In the genomic region with DNA sequence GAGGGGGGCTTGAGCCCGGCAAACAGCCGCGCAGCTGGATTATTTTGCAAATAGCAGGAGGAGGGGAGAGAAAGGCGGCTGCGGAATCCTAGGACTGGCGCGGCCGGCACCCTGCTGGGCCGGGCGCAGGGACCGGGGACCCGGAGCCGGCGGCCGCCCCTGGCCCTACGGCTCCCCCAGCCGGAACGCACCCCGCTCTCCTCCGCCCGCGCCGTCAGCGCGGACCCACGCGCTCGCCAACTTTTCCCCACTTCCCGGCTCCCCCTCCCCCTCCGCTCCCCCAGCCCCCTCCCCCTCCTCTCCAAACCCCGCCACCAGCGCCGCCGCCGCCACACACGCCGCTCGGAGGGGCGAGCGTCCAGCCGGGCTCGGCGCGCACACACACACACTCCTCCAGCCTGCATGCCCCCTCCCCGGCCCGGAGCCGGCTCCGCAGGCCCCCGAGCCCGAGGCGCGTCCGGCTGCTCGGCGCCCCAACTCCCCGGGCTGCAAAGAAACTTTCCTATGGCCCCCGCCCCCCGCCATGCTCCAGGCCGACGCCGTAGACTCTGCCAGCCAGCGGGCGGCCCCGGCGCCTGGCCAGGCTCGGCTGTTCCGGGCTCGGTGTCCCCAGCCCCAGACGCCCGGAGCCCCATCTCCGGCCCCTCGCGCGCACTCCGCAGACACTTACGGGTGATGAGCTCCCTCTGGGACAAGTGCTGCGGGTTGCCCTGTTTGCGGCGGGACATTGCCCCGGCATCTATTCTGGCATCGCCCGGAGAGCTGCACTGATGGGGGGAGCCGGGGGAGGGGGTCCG, we compare ENCODE assay signal across 1 cellular context.
TF ChIP-seq lines count a peak whose summit lies in the region.

No MANE protein-coding gene starts in this region.

TF ChIP-seq in WTC11, 78 proteins besides CTCF, POLR2A, EP300 and RAD21 (continued from another document):
- TF ChIP-seq, protein P1, sequence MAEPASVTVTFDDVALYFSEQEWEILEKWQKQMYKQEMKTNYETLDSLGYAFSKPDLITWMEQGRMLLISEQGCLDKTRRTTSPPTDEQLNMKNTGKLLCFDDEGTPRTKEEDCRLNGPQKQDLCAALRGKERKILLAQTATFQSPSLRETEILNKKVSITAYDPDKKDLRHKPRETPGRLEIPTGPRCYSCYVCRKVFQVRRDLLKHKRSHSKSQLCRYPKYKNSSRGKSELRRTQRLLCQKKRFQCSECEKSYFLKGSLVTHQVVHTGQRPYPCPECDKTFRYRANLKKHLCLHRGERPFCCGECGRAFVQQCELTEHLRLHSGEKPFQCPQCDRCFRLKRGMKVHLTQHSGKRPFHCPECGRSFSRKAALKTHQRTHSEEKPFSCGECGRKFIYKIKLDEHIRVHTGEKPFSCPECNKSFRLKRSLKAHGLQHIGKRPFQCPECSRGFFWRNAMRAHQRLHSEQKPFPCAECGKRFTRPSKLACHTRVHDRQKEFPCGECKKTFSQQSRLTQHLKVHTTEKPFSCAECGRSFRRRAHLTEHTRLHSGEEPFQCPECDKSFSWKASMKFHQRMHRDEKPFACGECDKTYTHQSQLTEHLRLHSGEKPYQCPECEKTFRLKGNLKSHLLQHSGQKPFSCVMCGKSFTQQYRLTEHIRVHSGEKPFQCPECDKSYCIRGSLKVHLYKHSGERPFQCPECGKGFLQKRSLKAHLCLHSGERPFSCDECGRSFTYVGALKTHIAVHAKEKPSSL (CRISPR knock-in tag; conservative IDR thresholded peaks at IDR 0.05), result no peak
- no peak for TF ChIP-seq ETV6 (CRISPR knock-in tag; IDR thresholded peaks at IDR 0.05)
- no peak for TF ChIP-seq SMAD3 (CRISPR knock-in tag; IDR thresholded peaks at IDR 0.05; ENCODE audit: borderline replicate concordance)
- no peak for TF ChIP-seq GRHL2 (CRISPR knock-in tag; IDR thresholded peaks at IDR 0.05; ENCODE audit: insufficient replicate concordance, severe bottlenecking)
- no peak for TF ChIP-seq FOXJ3 (CRISPR knock-in tag; IDR thresholded peaks at IDR 0.05; ENCODE audit: borderline replicate concordance)
- TF ChIP-seq SOX15 (CRISPR knock-in tag; IDR thresholded peaks at IDR 0.05), result no peak
- no peak for TF ChIP-seq ELF4 (CRISPR knock-in tag; IDR thresholded peaks at IDR 0.05; ENCODE audit: low read depth)
- TF ChIP-seq, protein P2, sequence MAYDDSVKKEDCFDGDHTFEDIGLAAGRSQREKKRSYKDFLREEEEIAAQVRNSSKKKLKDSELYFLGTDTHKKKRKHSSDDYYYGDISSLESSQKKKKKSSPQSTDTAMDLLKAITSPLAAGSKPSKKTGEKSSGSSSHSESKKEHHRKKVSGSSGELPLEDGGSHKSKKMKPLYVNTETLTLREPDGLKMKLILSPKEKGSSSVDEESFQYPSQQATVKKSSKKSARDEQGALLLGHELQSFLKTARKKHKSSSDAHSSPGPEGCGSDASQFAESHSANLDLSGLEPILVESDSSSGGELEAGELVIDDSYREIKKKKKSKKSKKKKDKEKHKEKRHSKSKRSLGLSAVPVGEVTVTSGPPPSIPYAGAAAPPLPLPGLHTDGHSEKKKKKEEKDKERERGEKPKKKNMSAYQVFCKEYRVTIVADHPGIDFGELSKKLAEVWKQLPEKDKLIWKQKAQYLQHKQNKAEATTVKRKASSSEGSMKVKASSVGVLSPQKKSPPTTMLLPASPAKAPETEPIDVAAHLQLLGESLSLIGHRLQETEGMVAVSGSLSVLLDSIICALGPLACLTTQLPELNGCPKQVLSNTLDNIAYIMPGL (CRISPR knock-in tag; IDR thresholded peaks at IDR 0.05), result peak; percentile 62; the same call in 1 of the 2 replicates
- TF ChIP-seq, protein P3, sequence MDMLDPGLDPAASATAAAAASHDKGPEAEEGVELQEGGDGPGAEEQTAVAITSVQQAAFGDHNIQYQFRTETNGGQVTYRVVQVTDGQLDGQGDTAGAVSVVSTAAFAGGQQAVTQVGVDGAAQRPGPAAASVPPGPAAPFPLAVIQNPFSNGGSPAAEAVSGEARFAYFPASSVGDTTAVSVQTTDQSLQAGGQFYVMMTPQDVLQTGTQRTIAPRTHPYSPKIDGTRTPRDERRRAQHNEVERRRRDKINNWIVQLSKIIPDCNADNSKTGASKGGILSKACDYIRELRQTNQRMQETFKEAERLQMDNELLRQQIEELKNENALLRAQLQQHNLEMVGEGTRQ (CRISPR knock-in tag; IDR thresholded peaks at IDR 0.05), result no peak
- no peak for TF ChIP-seq NR3C1 (CRISPR knock-in tag; conservative IDR thresholded peaks at IDR 0.05; ENCODE audit: low read depth)
- TF ChIP-seq NFE2L1 (CRISPR knock-in tag; IDR thresholded peaks at IDR 0.05), result no peak
- no peak for TF ChIP-seq RELA (CRISPR knock-in tag; IDR thresholded peaks at IDR 0.05; ENCODE audit: borderline replicate concordance)
